ENCODE assay signal across 11 cellular contexts in genomic region chr10:119268428-119268827, GRCh38.
A peak's percentile ranks its signal among the peaks of the same experiment; 100 is the strongest.
DNase-seq lines count a peak whose midpoint lies in the region; ATAC-seq and TF ChIP-seq lines count a peak whose summit lies in the region.
"Had no signal": no experiment of that assay in that cellular context is flagged by ENCODE, and none has a peak within 500 bp of the region (broad histone marks: within the 10 kb centered on the region; RNA-seq: fewer than 3 reads in every experiment).

No MANE protein-coding gene starts in this region.

- no peaks in the 10 kb centered on the region for H3K9me3 Mint-ChIP-seq in stimulated activated naive CD8-positive, alpha-beta T cell treated with anti-CD3 and anti-CD28 coated beads, Interleukin-15, Interleukin-2, amounts not matched to agents 100 ng/mL and 50 ng/mL, for 24 hours
- no peaks in the 10 kb centered on the region for H3K9me3 Mint-ChIP-seq in naive B cell

- H3K4me1 ChIP-seq in ascending aorta (peaks cover 21 to 30% of the 10 kb centered on the region in 2 donors), vagina (peaks cover 51% of the 10 kb centered on the region)

- H3K9me3 ChIP-seq in ascending aorta (no peaks in the 10 kb centered on the region), vagina (no peaks in the 10 kb centered on the region)

- no peak overlapping the region for H3K4me3 Mint-ChIP-seq in stimulated activated naive CD8-positive, alpha-beta T cell treated with anti-CD3 and anti-CD28 coated beads, Interleukin-15, Interleukin-2, amounts not matched to agents 100 ng/mL and 50 ng/mL, for 24 hours
- peak overlapping the region in 6 of 8 donors; percentile 13 to 84 (median 63) for H3K4me3 Mint-ChIP-seq in naive B cell

- H3K4me3 ChIP-seq in ascending aorta (no peak overlapping the region), vagina (no peak overlapping the region)

- DNase-seq in stimulated activated naive CD8-positive, alpha-beta T cell treated with anti-CD3 and anti-CD28 coated beads, Interleukin-15, Interleukin-2, amounts not matched to agents 100 U/mL and 50 U/mL, for 24 hours = no peak
- DNase-seq in ascending aorta (ENCODE audit: low spot score in 2 of 2) (no peak), naive B cell (no peak), vagina (ENCODE audit: extremely low spot score in 2 of 2) (no peak), OCI-M2 (lab: John Stamatoyannopoulos, UW; ENCODE audit: unreplicated experiment) (no peak), islet precursor cell (no peak), NCI-H146 (lab: John Stamatoyannopoulos, UW) (no peak)
- DNase-seq: foreskin fibroblast, OCI-M1 had no signal

- no peaks in the 10 kb centered on the region for H3K36me3 Mint-ChIP-seq in stimulated activated naive CD8-positive, alpha-beta T cell treated with anti-CD3 and anti-CD28 coated beads, Interleukin-15, Interleukin-2, amounts not matched to agents 100 ng/mL and 50 ng/mL, for 24 hours (ENCODE audit: low read depth)
- no peaks in the 10 kb centered on the region for H3K36me3 Mint-ChIP-seq in naive B cell

- no peaks in the 10 kb centered on the region for H3K27me3 ChIP-seq in ascending aorta
- no peaks in the 10 kb centered on the region for H3K27me3 ChIP-seq in vagina

- H3K27ac ChIP-seq in ascending aorta (peak overlapping the region; percentile 76 to 90), vagina (peak overlapping the region; percentile 58)
- H3K27ac ChIP-seq: KMS-11 had no signal

- TF ChIP-seq CTCF in ascending aorta (IDR thresholded peaks at IDR 0.05) (no peak), vagina (IDR thresholded peaks at IDR 0.05) (no peak)

- peaks cover 50% of the 10 kb centered on the region for H3K4me1 Mint-ChIP-seq in stimulated activated naive CD8-positive, alpha-beta T cell treated with anti-CD3 and anti-CD28 coated beads, Interleukin-15, Interleukin-2, amounts not matched to agents 100 ng/mL and 50 ng/mL, for 24 hours (ENCODE audit: low read depth)
- H3K4me1 Mint-ChIP-seq in naive B cell = peaks cover 52 to 80% (median 61%) of the 10 kb centered on the region in 3 donors

- no peak for ATAC-seq in stimulated activated naive CD8-positive, alpha-beta T cell treated with anti-CD3 and anti-CD28 coated beads, Interleukin-15, Interleukin-2, amounts not matched to agents 100 U/mL and 50 U/mL, for 24 hours
- ATAC-seq in naive B cell (ENCODE audit: low read depth in 2 of 2) = no peak

- peak overlapping the region; percentile 93 for H3K27ac Mint-ChIP-seq in stimulated activated naive CD8-positive, alpha-beta T cell treated with anti-CD3 and anti-CD28 coated beads, Interleukin-15, Interleukin-2, amounts not matched to agents 100 ng/mL and 50 ng/mL, for 24 hours
- peak overlapping the region; percentile 100 for H3K27ac Mint-ChIP-seq in naive B cell

- intact Hi-C loops in ascending aorta (cut with DNase I) (no loop called here), vagina (cut with DNase I) (no loop called here)

- no peak for TF ChIP-seq POLR2A in vagina (IDR thresholded peaks at IDR 0.05)

- no peaks in the 10 kb centered on the region for H3K27me3 Mint-ChIP-seq in stimulated activated naive CD8-positive, alpha-beta T cell treated with anti-CD3 and anti-CD28 coated beads, Interleukin-15, Interleukin-2, amounts not matched to agents 100 ng/mL and 50 ng/mL, for 24 hours
- no peaks in the 10 kb centered on the region for H3K27me3 Mint-ChIP-seq in naive B cell

- peaks cover 0 to 9% of the 10 kb centered on the region in 2 donors for H3K36me3 ChIP-seq in ascending aorta
- no peaks in the 10 kb centered on the region for H3K36me3 ChIP-seq in vagina
